In genomic region chr13:21670883-21671792, GRCh38 we compare ENCODE assay signal across 8 cellular contexts. TPM values are rescaled to one million over a fixed set of nuclear protein-coding genes. Genes with fewer than 3 reads are reported as not detected.
DNase-seq lines count a peak whose midpoint lies in the region; ATAC-seq and TF ChIP-seq lines count a peak whose summit lies in the region.

FGF9 (plus strand) TSS chr13:21671073; CDS start chr13:21671913, 840 bp downstream.

- H3K27ac Mint-ChIP-seq in activated T-helper 2 cell treated with anti-CD3 and anti-CD28 coated beads, Interferon-gamma antibody, Interleukin-2, Interleukin-4, amounts not matched to agents 10 μg/mL and 5 μg/mL and 100 μg/mL, durations not matched to agents 14 hours and 24 hours and 36 hours = no peak within 1 kb of the TSS
- H3K27ac Mint-ChIP-seq in neural crest cell (ENCODE audit: unreplicated experiment) = peak within 1 kb of the TSS; percentile 74

- H3K9ac ChIP-seq in HUES6 (ENCODE audit: low read length) = peak within 1 kb of the TSS; percentile 78

- peak within 1 kb of the TSS; percentile 79 for H3K4me3 Mint-ChIP-seq in activated T-helper 2 cell treated with anti-CD3 and anti-CD28 coated beads, Interferon-gamma antibody, Interleukin-2, Interleukin-4, amounts not matched to agents 10 μg/mL and 5 μg/mL and 100 μg/mL, durations not matched to agents 14 hours and 24 hours and 36 hours (ENCODE audit: low read depth)
- peak within 1 kb of the TSS; percentile 92 for H3K4me3 Mint-ChIP-seq in neural crest cell

- ATAC-seq in GM21390 (IDR thresholded peaks at IDR 0.05; ENCODE audit: unreplicated experiment) = peak; percentile 69
- peak; percentile 90 for ATAC-seq in Panc1

- H3K27me3 Mint-ChIP-seq in activated T-helper 2 cell treated with anti-CD3 and anti-CD28 coated beads, Interferon-gamma antibody, Interleukin-2, Interleukin-4, amounts not matched to agents 10 μg/mL and 5 μg/mL and 100 μg/mL, durations not matched to agents 14 hours and 24 hours and 36 hours (ENCODE audit: low read depth) = peaks cover 70% of the 10 kb centered on the region
- H3K27me3 Mint-ChIP-seq in neural crest cell (ENCODE audit: low read depth) = peaks cover 61% of the 10 kb centered on the region

- CTCF ChIA-PET in Panc1 (lab: Charles Lee) = no interaction called here

- TF ChIP-seq CTCF in Panc1 (IDR thresholded peaks at IDR 0.05) = no peak
- TF ChIP-seq CTCF in fibroblast of villous mesenchyme (IDR thresholded peaks at IDR 0.05; ENCODE audit: insufficient read depth, low read depth, low read length) = no peak
- no peak for TF ChIP-seq CTCF in neural crest cell (conservative IDR thresholded peaks at IDR 0.05)

- DNase-seq in DMS53 treated with DMSO at 0.1 percent for 48 hours (lab: John Stamatoyannopoulos, UW; ENCODE audit: unreplicated experiment) = peak; percentile 86
- DNase-seq in Panc1 (ENCODE audit: low read depth, low spot score) = no peak
- DNase-seq in activated T-helper 2 cell treated with anti-CD3 and anti-CD28 coated beads, Interferon-gamma antibody, Interleukin-2, Interleukin-4, amounts not matched to agents 10 μg/mL and 5 μg/mL and 100 μg/mL, durations not matched to agents 14 hours and 24 hours and 36 hours (ENCODE audit: low spot score) = peak; percentile 76
- peak; percentile 78 for DNase-seq in fibroblast of villous mesenchyme (ENCODE audit: low read depth)
- peak; percentile 62 for DNase-seq in neural crest cell (ENCODE audit: low read depth, low spot score)
- peak in 32 of 49 donors; percentile 18 to 86 (median 42) for DNase-seq in substantia nigra (lab: John Stamatoyannopoulos, UW)

- H3K36me3 ChIP-seq in HUES6 (ENCODE audit: control insufficient read depth, insufficient read depth, low read length) = no peaks in the 10 kb centered on the region
- H3K36me3 ChIP-seq in Panc1 (ENCODE audit: control insufficient read depth, insufficient read depth, low read length) = no peaks in the 10 kb centered on the region; the same call in 1 of the 2 replicates

- in situ Hi-C loops in Panc1 (cut with HindIII; ENCODE audit: low pct_unique_long_range_greater_than_20kb, low sequenced_read_pairs) = no loop called here

- no TSS peak for BruUV-seq in Panc1 (replicated peaks; lab: Mats Ljungman, UMichigan)

- H3K27ac ChIP-seq in HUES6 (ENCODE audit: low read depth, low read length) = no peak within 1 kb of the TSS
- H3K27ac ChIP-seq in Panc1 (ENCODE audit: low read length) = no peak within 1 kb of the TSS
- no peak within 1 kb of the TSS for H3K27ac ChIP-seq in substantia nigra (ENCODE audit: low read depth, low read length, poor library complexity, severe bottlenecking)

- no peaks in the 10 kb centered on the region for H3K36me3 Mint-ChIP-seq in activated T-helper 2 cell treated with anti-CD3 and anti-CD28 coated beads, Interferon-gamma antibody, Interleukin-2, Interleukin-4, amounts not matched to agents 10 μg/mL and 5 μg/mL and 100 μg/mL, durations not matched to agents 14 hours and 24 hours and 36 hours (ENCODE audit: low read depth)
- H3K36me3 Mint-ChIP-seq in neural crest cell (ENCODE audit: low read depth) = no peaks in the 10 kb centered on the region

- H3K4me1 Mint-ChIP-seq in activated T-helper 2 cell treated with anti-CD3 and anti-CD28 coated beads, Interferon-gamma antibody, Interleukin-2, Interleukin-4, amounts not matched to agents 10 μg/mL and 5 μg/mL and 100 μg/mL, durations not matched to agents 14 hours and 24 hours and 36 hours (ENCODE audit: low read depth) = peaks cover 43% of the 10 kb centered on the region
- peaks cover 51% of the 10 kb centered on the region for H3K4me1 Mint-ChIP-seq in neural crest cell

- H3K27me3 ChIP-seq in HUES6 (ENCODE audit: control insufficient read depth, insufficient read depth, low read length) (peaks cover 91% of the 10 kb centered on the region), Panc1 (ENCODE audit: control insufficient read depth, insufficient read depth, low read length) (peaks cover 27% of the 10 kb centered on the region)

- H3K4me1 ChIP-seq in HUES6 (ENCODE audit: control insufficient read depth, insufficient read depth, low read length) (peaks cover 30% of the 10 kb centered on the region), Panc1 (ENCODE audit: control insufficient read depth, insufficient read depth, low read length) (peaks cover 3% of the 10 kb centered on the region)

- H3K9me3 Mint-ChIP-seq in activated T-helper 2 cell treated with anti-CD3 and anti-CD28 coated beads, Interferon-gamma antibody, Interleukin-2, Interleukin-4, amounts not matched to agents 10 μg/mL and 5 μg/mL and 100 μg/mL, durations not matched to agents 14 hours and 24 hours and 36 hours = no peaks in the 10 kb centered on the region
- no peaks in the 10 kb centered on the region for H3K9me3 Mint-ChIP-seq in neural crest cell

- H3K9me3 ChIP-seq in HUES6 (ENCODE audit: control insufficient read depth, insufficient read depth, low read depth, low read length) (no peaks in the 10 kb centered on the region), Panc1 (ENCODE audit: control insufficient read depth, insufficient read depth, low read depth, low read length) (no peaks in the 10 kb centered on the region)

- POLR2A ChIA-PET in Panc1 (lab: Charles Lee) = no interaction called here

- H3K4me3 ChIP-seq in HUES6 (ENCODE audit: low read depth, low read length) (peak within 1 kb of the TSS; percentile 75), Panc1 (ENCODE audit: low read depth in 2 of 2, low read length in 2 of 2) (peak within 1 kb of the TSS; percentile 39 to 44), fibroblast of villous mesenchyme (ENCODE audit: low read depth, low read length) (peak within 1 kb of the TSS; percentile 64)

- intact Hi-C loops in Panc1 (cut with micrococcal nuclease; ENCODE audit: unreplicated experiment) = no loop called here
- intact Hi-C loops in activated T-helper 2 cell treated with anti-CD3 and anti-CD28 coated beads, Interferon-gamma antibody, Interleukin-2, Interleukin-4, amounts not matched to agents 10 μg/mL and 5 μg/mL and 100 μg/mL, durations not matched to agents 14 hours and 24 hours and 36 hours (cut with micrococcal nuclease) = loop anchor here (2.0 to 10.0 kb wide), 5 partner anchors 66 to 494 kb away; partner anchors contain the start of gene MICU2

RNA-seq across cellular contexts. Expression of gene FGF9, which starts in this region (rescaled TPM):
- total RNA-seq in Panc1 (2021; ENCODE audit: unreplicated experiment) (not detected), fibroblast of villous mesenchyme (0.64 and 4.7 TPM in 2 replicates), neural crest cell (3.7 and 5.0 TPM in 2 replicates)
- not detected for polyA plus RNA-seq in Panc1 (2012; ENCODE audit: insufficient read length)
- total RNA-seq in activated T-helper 2 cell treated with anti-CD3 and anti-CD28 coated beads, Interferon-gamma antibody, Interleukin-2, Interleukin-4, amounts not matched to agents 10 μg/mL and 5 μg/mL and 100 μg/mL, durations not matched to agents 14 hours and 24 hours and 36 hours = 0.39 and 0.60 TPM in 2 replicates

Comparison
In these comparisons a context has a peak if more than half of its experiments do, and no peak if none do; other contexts are left out.
1. Peak in ATAC-seq and H3K4me3 ChIP-seq in Panc1; RNA of the gene not detected or under 1 TPM.
2. Peak in DNase-seq in activated T-helper 2 cell treated with anti-CD3 and anti-CD28 coated beads, Interferon-gamma antibody, Interleukin-2, Interleukin-4, amounts not matched to agents 10 μg/mL and 5 μg/mL and 100 μg/mL, durations not matched to agents 14 hours and 24 hours and 36 hours; RNA of the gene not detected or under 1 TPM.